Comparison of ENCODE assay signal across 8 cellular contexts in genomic region chr20:41028359-41029149, GRCh38. TPM values are rescaled to one million over a fixed set of nuclear protein-coding genes. Genes with fewer than 3 reads are reported as not detected.
DNase-seq lines count a peak whose midpoint lies in the region; ATAC-seq and TF ChIP-seq lines count a peak whose summit lies in the region.

TSS of gene TOP1 (plus strand) at chr20:41028822. CDS start at chr20:41029068, 246 bp downstream.

- H3K9ac ChIP-seq in SK-N-SH = peak within 1 kb of the TSS; percentile 97

- 0% methylated on average over 25 of the region's 85 CpGs for WGBS in SK-N-SH (ENCODE audit: low lambda C conversion rate)
- under 1% methylated on average over 46 of the region's 85 CpGs for WGBS in suprapubic skin

- no peaks in the 10 kb centered on the region for H3F3A ChIP-seq in SK-N-SH (replicated peaks; ENCODE audit: insufficient read depth)

- CTCF ChIA-PET in SK-N-SH (lab: Yijun Ruan, JAX) = interaction anchor here (0.8 to 2.0 kb wide), 2 partner anchors 38 to 65 kb away, joined by 3 to 8 read pairs; no protein-coding TSS in a partner anchor

- TF ChIP-seq CTCF in SK-N-SH (IDR thresholded peaks at IDR 0.05) = no peak
- no peak for TF ChIP-seq CTCF in suprapubic skin (IDR thresholded peaks at IDR 0.05)

- H3K9me3 ChIP-seq in SK-N-SH = no peaks in the 10 kb centered on the region
- no peaks in the 10 kb centered on the region for H3K9me3 ChIP-seq in suprapubic skin

- POLR2A ChIA-PET in SK-N-SH (lab: Yijun Ruan, JAX) = interaction anchor here (0.6 to 3.6 kb wide), 3 partner anchors 11 to 58 kb away, joined by 3 to 12 read pairs (median 3); no protein-coding TSS in a partner anchor

- H3K36me3 ChIP-seq in SK-N-SH (replicated peaks in 1 of 2; ENCODE audit: control insufficient read depth in 1 of 2, insufficient read depth in 2 of 2, low read length in 1 of 2) = peaks cover 0 to 3% of the 10 kb centered on the region in 2 experiments
- H3K36me3 ChIP-seq in suprapubic skin = no peaks in the 10 kb centered on the region

- H3K4me3 ChIP-seq in SK-N-SH (ENCODE audit: low read depth in 2 of 2, low read length in 1 of 2) (peak within 1 kb of the TSS; percentile 68 to 99), suprapubic skin (peak within 1 kb of the TSS; percentile 71)

- no peak for TF ChIP-seq EP300 in SK-N-SH (IDR thresholded peaks at IDR 0.05; ENCODE audit: borderline replicate concordance in 1 of 2, low read depth in 1 of 2, low read length in 1 of 2)
- no peak for TF ChIP-seq EP300 in suprapubic skin (IDR thresholded peaks at IDR 0.05)

- H3K4me1 ChIP-seq in SK-N-SH (ENCODE audit: control insufficient read depth in 1 of 2, insufficient read depth in 2 of 2, low read depth in 1 of 2, low read length in 1 of 2) (peaks cover 20 to 36% of the 10 kb centered on the region in 2 experiments; a peak in 3 of 4 replicates), suprapubic skin (peaks cover 48% of the 10 kb centered on the region)

- peak within 1 kb of the TSS; percentile 79 to 86 for H3K27ac ChIP-seq in SK-N-SH (ENCODE audit: low read depth in 2 of 2, low read length in 1 of 2)
- peak within 1 kb of the TSS; percentile 92 for H3K27ac ChIP-seq in suprapubic skin

- no peak within 1 kb of the TSS; the same call in 1 of the 2 replicates for H2AFZ ChIP-seq in SK-N-SH (ENCODE audit: low read depth)

- no peak; the same call in 1 of the 2 replicates for TF ChIP-seq RAD21 in SK-N-SH (IDR thresholded peaks at IDR 0.05; ENCODE audit: low read length)

- H3K27me3 ChIP-seq in SK-N-SH (ENCODE audit: insufficient read depth) (no peaks in the 10 kb centered on the region), suprapubic skin (no peaks in the 10 kb centered on the region)

- H4K20me1 ChIP-seq in SK-N-SH (ENCODE audit: insufficient read depth) = peaks cover 32% of the 10 kb centered on the region

- TF ChIP-seq POLR2A in suprapubic skin (IDR thresholded peaks at IDR 0.05) = peak; percentile 81 to 96

- no peaks in the 10 kb centered on the region for H3K9me2 ChIP-seq in SK-N-SH

- peaks cover 49% of the 10 kb centered on the region for H3K79me2 ChIP-seq in SK-N-SH (ENCODE audit: insufficient read depth)

- peak within 1 kb of the TSS; percentile 81 for H3K4me2 ChIP-seq in SK-N-SH

- DNase-seq in GM04504 (ENCODE audit: low read depth) (peak; percentile 99), NCI-H1048 (lab: John Stamatoyannopoulos, UW) (peak; percentile 98), SK-N-SH (peak; percentile 99), germinal center (ENCODE audit: low spot score) (peak; percentile 99), nucleus accumbens (lab: John Stamatoyannopoulos, UW) (peak; percentile 89 to 100 (median 100)), suprapubic skin (ENCODE audit: low spot score in 2 of 2) (peak; percentile 100)
- DNase-seq in activated naive CD4-positive, alpha-beta T cell treated with anti-CD3 and anti-CD28 coated beads, Interleukin-2, amount 50 U/mL, for 16 hours = peak; percentile 100

- peak; percentile 94 for ATAC-seq in HG02571 (IDR thresholded peaks at IDR 0.05; ENCODE audit: unreplicated experiment)

TF ChIP-seq in SK-N-SH, 30 proteins besides CTCF, POLR2A, EP300 and RAD21:
- TF ChIP-seq MXI1 (IDR thresholded peaks at IDR 0.05; ENCODE audit: low read depth, low read length) (peak; percentile 99), NRF1 (IDR thresholded peaks at IDR 0.05; ENCODE audit: low read depth, low read length) (peak; percentile 71), USF2 (IDR thresholded peaks at IDR 0.05; ENCODE audit: borderline replicate concordance, low read depth, low read length) (peak; percentile 63; the same call in 1 of the 2 replicates), POLR2AphosphoS5 (IDR thresholded peaks at IDR 0.05; ENCODE audit: low read depth, low read length) (peak; percentile 95), ELF1 (IDR thresholded peaks at IDR 0.05) (no peak), EZH2phosphoT487 (IDR thresholded peaks at IDR 0.05; ENCODE audit: borderline replicate concordance, low read depth) (no peak), JUND (IDR thresholded peaks at IDR 0.05) (no peak), PBX3 (IDR thresholded peaks at IDR 0.05) (no peak), USF1 (IDR thresholded peaks at IDR 0.05; ENCODE audit: borderline replicate concordance, low read depth) (peak; percentile 92), TAF1 (IDR thresholded peaks at IDR 0.05; ENCODE audit: borderline replicate concordance, low read depth, low read length) (peak; percentile 89), SIN3A (IDR thresholded peaks at IDR 0.05; ENCODE audit: borderline replicate concordance, low read depth, low read length) (peak; percentile 66; the same call in 1 of the 2 replicates), REST (IDR thresholded peaks at IDR 0.05; ENCODE audit: low read depth, low read length) (peak; percentile 37; the same call in 1 of the 2 replicates), MAX (IDR thresholded peaks at IDR 0.05; ENCODE audit: low read depth) (peak; percentile 99), RCOR1 (IDR thresholded peaks at IDR 0.05; ENCODE audit: low read length) (peak; percentile 36; the same call in 1 of the 2 replicates)

RNA-seq across cellular contexts. Expression of gene TOP1, which starts in this region (rescaled TPM):
- 8.9 and 11.9 TPM in 2 replicates for polyA plus RNA-seq in SK-N-SH (2012; rRNA removed)
- polyA plus RNA-seq in SK-N-SH (2012; cell fraction: cytosol; rRNA removed) = 16.8 and 20.3 TPM in 2 replicates
- polyA plus RNA-seq in SK-N-SH (2012; cell fraction: nucleus; rRNA removed) = 9.4 and 16.9 TPM in 2 replicates
- 10 to 100 TPM; 25.8 to 32.6 (median 32.0) TPM for total RNA-seq in suprapubic skin

Comparison
In these comparisons a context has a peak if more than half of its experiments do, and no peak if none do; other contexts are left out.
1. Peak in every context shown above with its lines: DNase-seq, ATAC-seq, H3K4me3 ChIP-seq and H3K27ac ChIP-seq.